Comparison of ENCODE assay signal across 21 cellular contexts in the genomic region with DNA sequence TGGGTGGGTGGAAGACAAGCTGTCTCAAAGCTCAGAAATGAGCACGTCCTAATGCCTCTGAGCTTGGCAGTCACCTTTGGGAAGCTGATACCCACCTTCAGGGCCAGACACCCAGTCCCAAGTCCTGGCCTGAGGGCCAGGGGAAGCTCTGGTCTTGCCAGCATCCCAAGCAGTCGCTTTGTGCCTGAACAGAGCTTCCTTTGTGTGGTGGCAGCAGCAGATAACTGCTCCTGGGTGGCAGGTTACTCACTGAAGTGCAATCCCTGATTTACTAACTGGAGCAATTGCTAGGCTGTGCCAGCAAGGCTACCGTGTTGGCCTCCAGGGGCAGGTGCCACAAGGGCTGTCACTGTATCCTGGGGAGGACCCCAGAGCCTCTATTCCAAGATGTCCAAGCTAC. TPM values are rescaled to one million over a fixed set of nuclear protein-coding genes. Genes with fewer than 3 reads are reported as not detected.
"Had no signal": no experiment of that assay in that cellular context is flagged by ENCODE, and none has a peak within 500 bp of the region (broad histone marks: within the 10 kb centered on the region; RNA-seq: fewer than 3 reads in every experiment).

No MANE protein-coding gene starts in this region.

- ATAC-seq: activated CD4-positive, CD25-positive, alpha-beta regulatory T cell treated with anti-CD3 and anti-CD28 coated beads, Interleukin-2, amount 50 U/mL, for 24 hours; activated CD8-positive, alpha-beta T cell treated with anti-CD3 and anti-CD28 coated beads for 36 hours; K562 had no signal

- H3K27me3 ChIP-seq: brain microvascular endothelial cell, cardiac muscle cell, SJSA1 had no signal

- H3K9me3 ChIP-seq: SJSA1 had no signal

- H3K36me3 ChIP-seq: brain microvascular endothelial cell, cardiac muscle cell, SJSA1 had no signal

- DNase-seq: activated CD4-positive, alpha-beta T cell treated with anti-CD3 and anti-CD28 coated beads for 4 hours; activated CD8-positive, alpha-beta T cell treated with anti-CD3 and anti-CD28 coated beads for 36 hours; activated effector memory CD4-positive, alpha-beta T cell treated with anti-CD3 and anti-CD28 coated beads, Interleukin-2, amount 50 U/mL, for 16 hours; activated naive CD4-positive, alpha-beta T cell treated with anti-CD3 and anti-CD28 coated beads for 36 hours; activated T-cell treated with anti-CD3 and anti-CD28 coated beads, Interleukin-2, amount 50 U/mL, for 24 hours; amygdala; brain microvascular endothelial cell; Karpas-422; NCI-H1048; NCI-H146; NCI-H187 treated with DMSO at 0.1 percent for 48 hours; NCI-H2081 treated with DMSO at 0.1 percent for 48 hours; NCI-H226; NCI-H510A; NCI-H526 treated with DMSO at 0.1 percent for 48 hours; NK-92 treated with Interleukin-12 subunit alpha and Interleukin-12 subunit beta, amount 100 ng/mL, for 24 hours; OCI-M1 had no signal

- H3K4me3 ChIP-seq: cardiac muscle cell, K562, SJSA1 had no signal

- H3K27ac ChIP-seq: brain microvascular endothelial cell, cardiac muscle cell, SJSA1 had no signal

RNA-seq across cellular contexts. Expression of a gene that starts 40.4 kb away (rescaled TPM):
- total RNA-seq: activated CD8-positive, alpha-beta T cell treated with anti-CD3 and anti-CD28 coated beads for 36 hours; K562; SJSA1 had no signal
- polyA plus RNA-seq: cardiac muscle cell had no signal
